8 cellular contexts compared by ENCODE assay signal in genomic region chrX:17046478-17047097, GRCh38.
DNase-seq lines count a peak whose midpoint lies in the region; ATAC-seq lines count a peak whose summit lies in the region.

No MANE protein-coding gene starts in this region.

- ATAC-seq in HG03095 (IDR thresholded peaks at IDR 0.05; ENCODE audit: unreplicated experiment), result peak; percentile 68
- ATAC-seq in GM21423 (IDR thresholded peaks at IDR 0.05; ENCODE audit: unreplicated experiment), result no peak

- peak; percentile 53 for DNase-seq in DMS79 treated with DMSO at 0.1 percent for 48 hours (lab: John Stamatoyannopoulos, UW)
- peak; percentile 79 to 93 for DNase-seq in NCI-H524 (lab: John Stamatoyannopoulos, UW)
- DNase-seq in activated CD4-positive, alpha-beta T cell treated with anti-CD3 and anti-CD28 coated beads for 48 hours, result peak; percentile 47
- DNase-seq in effector CD8-positive, alpha-beta T cell (lab: John Stamatoyannopoulos, UW), result peak; percentile 0
- DNase-seq in medulla oblongata (ENCODE audit: extremely low spot score), result peak; percentile 79
- DNase-seq in stimulated activated naive CD4-positive, alpha-beta T cell treated with Interleukin-2 at 50 U/mL for 16 hours (lab: John Stamatoyannopoulos, UW), result peak; percentile 1

Comparison
In these comparisons a context has a peak if more than half of its experiments do, and no peak if none do; other contexts are left out.
1. DNase-seq: peak in every context shown above with its lines; median percentile 86 in NCI-H524; 79 in medulla oblongata; 53 in DMS79 treated with DMSO at 0.1 percent for 48 hours; 47 in activated CD4-positive, alpha-beta T cell treated with anti-CD3 and anti-CD28 coated beads for 48 hours; 1 in stimulated activated naive CD4-positive, alpha-beta T cell treated with Interleukin-2 at 50 U/mL for 16 hours; 0 in effector CD8-positive, alpha-beta T cell.